ENCODE assay signal across 1 cellular context in the genomic region with DNA sequence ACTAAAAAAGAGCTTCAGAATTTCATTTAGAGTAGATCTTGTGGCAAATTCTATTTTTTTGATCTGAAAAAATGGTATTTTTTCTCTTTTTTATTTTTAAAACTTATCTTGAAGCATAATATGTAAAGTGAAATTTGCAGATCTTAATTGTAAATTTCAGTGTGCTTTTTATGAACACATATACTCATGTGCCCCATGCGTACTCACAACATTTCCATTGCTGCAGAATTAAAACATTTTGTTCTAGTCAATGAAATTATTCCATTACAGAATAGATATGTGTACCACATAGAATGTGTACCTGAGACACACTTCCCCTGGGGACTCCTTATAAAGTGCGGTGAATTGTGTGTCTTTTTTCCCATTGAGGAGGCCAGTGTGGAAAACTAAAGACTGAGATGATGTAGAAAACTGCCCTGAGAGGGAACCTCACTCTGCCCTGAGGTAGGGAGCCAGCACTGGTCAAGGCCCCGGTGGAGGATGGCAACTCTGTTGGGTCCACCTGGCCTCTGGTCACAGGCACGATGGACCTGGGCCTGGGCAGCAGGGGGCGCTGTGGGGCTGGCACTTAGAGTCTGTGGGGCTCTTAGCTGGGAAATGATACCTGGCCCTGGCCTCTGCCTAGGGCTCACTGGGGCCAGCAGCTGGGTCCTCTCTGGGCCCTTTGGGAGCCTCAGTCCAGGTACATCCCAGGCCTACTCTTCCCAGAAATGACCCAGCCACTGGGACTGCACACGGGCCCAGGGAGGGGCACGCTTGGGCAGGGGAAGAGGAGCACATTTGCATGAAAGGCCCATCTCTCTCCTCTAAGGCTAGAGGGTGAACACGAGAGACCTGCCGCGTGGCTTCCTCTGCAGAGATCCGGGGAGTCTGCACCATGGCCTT.
TF ChIP-seq lines count a peak whose summit lies in the region.

No MANE protein-coding gene starts in this region.

TF ChIP-seq in K562, 482 proteins besides CTCF, POLR2A, EP300 and RAD21 (continued from another document and continues in another):
- TF ChIP-seq ZNF12 (CRISPR knock-in tag; IDR thresholded peaks at IDR 0.05) (no peak), GABPB1 (CRISPR knock-in tag; IDR thresholded peaks at IDR 0.05) (peak; percentile 76), MAFG (tag; conservative IDR thresholded peaks at IDR 0.05) (no peak), SIRT6 (IDR thresholded peaks at IDR 0.05; ENCODE audit: low read depth, low read length) (no peak), HCFC1 (IDR thresholded peaks at IDR 0.05; ENCODE audit: low read depth, low read length) (peak; percentile 52), TRIM25 (IDR thresholded peaks at IDR 0.05; ENCODE audit: borderline replicate concordance) (no peak), NR4A1 (CRISPR knock-in tag; IDR thresholded peaks at IDR 0.05) (0 out of 2 replicates have a peak, but pooled peaks have one; percentile 56), NR4A1 (tag; IDR thresholded peaks at IDR 0.05) (no peak), DMBX1 (CRISPR knock-in tag; IDR thresholded peaks at IDR 0.05; ENCODE audit: borderline replicate concordance) (no peak; the same call in 1 of the 2 replicates), CBX8 (IDR thresholded peaks at IDR 0.05; ENCODE audit: borderline replicate concordance, extremely low read depth, low read depth, low read length, poor library complexity, severe bottlenecking) (no peak), KAT8 (IDR thresholded peaks at IDR 0.05; ENCODE audit: low read depth) (no peak), ZNF436 (CRISPR knock-in tag; IDR thresholded peaks at IDR 0.05) (no peak; the same call in 1 of the 2 replicates), MIER1 (IDR thresholded peaks at IDR 0.05; ENCODE audit: low read depth) (no peak), ZNF318 (IDR thresholded peaks at IDR 0.05; ENCODE audit: borderline replicate concordance in 1 of 2, low read depth in 1 of 2) (no peak), ZFP91 (CRISPR knock-in tag; IDR thresholded peaks at IDR 0.05) (0 out of 2 replicates have a peak, but pooled peaks have one; percentile 14), HMG20A (CRISPR knock-in tag; conservative IDR thresholded peaks at IDR 0.05) (no peak), YY1 (IDR thresholded peaks at IDR 0.05; ENCODE audit: borderline replicate concordance in 1 of 3, control insufficient read depth in 1 of 3, extremely low read depth in 1 of 3, insufficient read depth in 3 of 3, insufficient read length in 1 of 3, insufficient replicate concordance in 2 of 3, low read depth in 1 of 3, low read length in 2 of 3) (no peak), SMARCA5 (IDR thresholded peaks at IDR 0.05) (no peak), TRIM24 (IDR thresholded peaks at IDR 0.05) (no peak), ID3 (CRISPR knock-in tag; IDR thresholded peaks at IDR 0.05) (peak; percentile 52; the same call in 1 of the 2 replicates), ID3 (tag; IDR thresholded peaks at IDR 0.05) (peak; percentile 15; the same call in 1 of the 2 replicates), EZH2 (IDR thresholded peaks at IDR 0.05; ENCODE audit: borderline replicate concordance, low read depth, low read length) (no peak), JUND (IDR thresholded peaks at IDR 0.05; ENCODE audit: borderline replicate concordance, low read depth, low read length) (peak; percentile 82), JUND (tag; IDR thresholded peaks at IDR 0.05; ENCODE audit: borderline replicate concordance, low read depth, low read length) (no peak), ZNF695 (CRISPR knock-in tag; IDR thresholded peaks at IDR 0.05) (no peak), ZNF75A (CRISPR knock-in tag; IDR thresholded peaks at IDR 0.05) (no peak; the same call in 1 of the 2 replicates), PCBP2 (IDR thresholded peaks at IDR 0.05; ENCODE audit: low read depth, low read length, poor library complexity, severe bottlenecking) (no peak)
- TF ChIP-seq, protein P1, sequence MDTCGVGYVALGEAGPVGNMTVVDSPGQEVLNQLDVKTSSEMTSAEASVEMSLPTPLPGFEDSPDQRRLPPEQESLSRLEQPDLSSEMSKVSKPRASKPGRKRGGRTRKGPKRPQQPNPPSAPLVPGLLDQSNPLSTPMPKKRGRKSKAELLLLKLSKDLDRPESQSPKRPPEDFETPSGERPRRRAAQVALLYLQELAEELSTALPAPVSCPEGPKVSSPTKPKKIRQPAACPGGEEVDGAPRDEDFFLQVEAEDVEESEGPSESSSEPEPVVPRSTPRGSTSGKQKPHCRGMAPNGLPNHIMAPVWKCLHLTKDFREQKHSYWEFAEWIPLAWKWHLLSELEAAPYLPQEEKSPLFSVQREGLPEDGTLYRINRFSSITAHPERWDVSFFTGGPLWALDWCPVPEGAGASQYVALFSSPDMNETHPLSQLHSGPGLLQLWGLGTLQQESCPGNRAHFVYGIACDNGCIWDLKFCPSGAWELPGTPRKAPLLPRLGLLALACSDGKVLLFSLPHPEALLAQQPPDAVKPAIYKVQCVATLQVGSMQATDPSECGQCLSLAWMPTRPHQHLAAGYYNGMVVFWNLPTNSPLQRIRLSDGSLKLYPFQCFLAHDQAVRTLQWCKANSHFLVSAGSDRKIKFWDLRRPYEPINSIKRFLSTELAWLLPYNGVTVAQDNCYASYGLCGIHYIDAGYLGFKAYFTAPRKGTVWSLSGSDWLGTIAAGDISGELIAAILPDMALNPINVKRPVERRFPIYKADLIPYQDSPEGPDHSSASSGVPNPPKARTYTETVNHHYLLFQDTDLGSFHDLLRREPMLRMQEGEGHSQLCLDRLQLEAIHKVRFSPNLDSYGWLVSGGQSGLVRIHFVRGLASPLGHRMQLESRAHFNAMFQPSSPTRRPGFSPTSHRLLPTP (IDR thresholded peaks at IDR 0.05; ENCODE audit: borderline replicate concordance, extremely low read depth, insufficient read length): no peak
